In genomic region chr16:82769845-82770244, GRCh38 we compare ENCODE assay signal across 13 cellular contexts.
DNase-seq lines count a peak whose midpoint lies in the region.
"Had no signal": no experiment of that assay in that cellular context is flagged by ENCODE, and none has a peak within 500 bp of the region (broad histone marks: within the 10 kb centered on the region; RNA-seq: fewer than 3 reads in every experiment).

No MANE protein-coding gene starts in this region.

- DNase-seq in NCI-H748 (lab: John Stamatoyannopoulos, UW; ENCODE audit: unreplicated experiment) (peak; percentile 7), NCI-H748 treated with DMSO at 0.1 percent for 48 hours (lab: John Stamatoyannopoulos, UW) (no peak), NCI-H1092 (lab: John Stamatoyannopoulos, UW) (peak; percentile 23), dermis blood vessel endothelial cell (peak; percentile 40), pons (ENCODE audit: low spot score) (peak; percentile 53), NCI-H524 treated with DMSO at 0.1 percent for 48 hours (lab: John Stamatoyannopoulos, UW) (no peak)
- DNase-seq in stimulated activated CD4-positive, alpha-beta T cell treated with anti-CD3 and anti-CD28 coated beads, Interleukin-12 subunit alpha, Interleukin-12 subunit beta, amount 100 ng/mL, for 4 hours, result no peak
- DNase-seq in activated CD4-positive, CD25-positive, alpha-beta regulatory T cell (lab: John Stamatoyannopoulos, UW), result no peak
- DNase-seq: Calu3; CD4-positive, CD25-positive, alpha-beta regulatory T cell; NCI-H1930; NCI-H526 treated with DMSO at 0.1 percent for 48 hours; SW 1271 had no signal

Comparison
In these comparisons a context has a peak if more than half of its experiments do, and no peak if none do; other contexts are left out.
1. DNase-seq: peak in NCI-H748 (single experiment), NCI-H1092 (single experiment), dermis blood vessel endothelial cell (single experiment) and pons (single experiment); none in NCI-H748 treated with DMSO at 0.1 percent for 48 hours (single experiment), stimulated activated CD4-positive, alpha-beta T cell treated with anti-CD3 and anti-CD28 coated beads, Interleukin-12 subunit alpha, Interleukin-12 subunit beta, amount 100 ng/mL, for 4 hours (single experiment), NCI-H524 treated with DMSO at 0.1 percent for 48 hours (single experiment) and activated CD4-positive, CD25-positive, alpha-beta regulatory T cell (0 of 4).